29 cellular contexts compared by ENCODE assay signal in genomic region chr4:150074064-150074463, GRCh38.
"Had no signal": no experiment of that assay in that cellular context is flagged by ENCODE, and none has a peak within 500 bp of the region (broad histone marks: within the 10 kb centered on the region; RNA-seq: fewer than 3 reads in every experiment).

No MANE protein-coding gene starts in this region.

- H3K4me1 ChIP-seq: pancreas, prostate gland, upper lobe of right lung had no signal

- H3K27ac ChIP-seq: hepatocyte, left ventricle myocardium inferior, pancreas, prostate gland, suprapubic skin, upper lobe of right lung had no signal

- H3K36me3 Mint-ChIP-seq: naive thymus-derived CD4-positive, alpha-beta T cell; stimulated activated naive B cell treated with anti-CD40 and anti-IgM and Interleukin-4, amounts not matched to agents 10 μg/mL and 1 μg/mL and 100 μg/mL, for 72 hours had no signal

- H3K4me3 Mint-ChIP-seq: naive thymus-derived CD4-positive, alpha-beta T cell; neural crest cell; stimulated activated naive B cell treated with anti-CD40 and anti-IgM and Interleukin-4, amounts not matched to agents 10 μg/mL and 1 μg/mL and 100 μg/mL, for 72 hours had no signal

- H3K4me3 ChIP-seq: hepatocyte, left ventricle myocardium inferior, lung, mucosa of descending colon, pancreas, prostate gland, smooth muscle cell, stomach, suprapubic skin, thoracic aorta, tibial artery, upper lobe of right lung had no signal

- DNase-seq: islet precursor cell; left ventricle myocardium inferior; midbrain; mucosa of descending colon; naive thymus-derived CD4-positive, alpha-beta T cell; nucleus accumbens; pancreas; posterior cingulate gyrus; retina; right cardiac atrium; stimulated activated CD4-positive, alpha-beta T cell treated with anti-CD3 and anti-CD28 coated beads, Interleukin-1b, Interleukin-23, amount 100 ng/mL, for 48 hours; stimulated activated CD4-positive, alpha-beta T cell treated with anti-CD3 and anti-CD28 coated beads, Interleukin-2, amount 100 ng/mL, for 48 hours; stimulated activated CD4-positive, alpha-beta T cell treated with anti-CD3 and anti-CD28 coated beads, Interleukin-4, amount 100 ng/mL, for 4 hours; stimulated activated CD8-positive, alpha-beta memory T cell treated with anti-CD3 and anti-CD28 coated beads, Interleukin-4, amount 100 ng/mL, for 48 hours; stimulated activated naive B cell treated with anti-CD40 and anti-IgM and Interleukin-4, amounts not matched to agents 10 μg/mL and 1 μg/mL and 100 μg/mL, for 72 hours; stimulated activated naive CD8-positive, alpha-beta T cell treated with anti-CD3 and anti-CD28 coated beads, Interleukin-15, Interleukin-2, amounts not matched to agents 100 U/mL and 50 U/mL, for 24 hours; stomach; tibial artery; trophoblast cell; upper lobe of right lung had no signal

- H3K9me3 Mint-ChIP-seq: nephron; stimulated activated naive B cell treated with anti-CD40 and anti-IgM and Interleukin-4, amounts not matched to agents 10 μg/mL and 1 μg/mL and 100 μg/mL, for 72 hours had no signal

- H3K36me3 ChIP-seq: left ventricle myocardium inferior, pancreas, prostate gland, stomach, suprapubic skin, thoracic aorta, tibial artery, upper lobe of right lung had no signal

- H3K4me2 ChIP-seq: hepatocyte, smooth muscle cell had no signal

- H3K9me3 ChIP-seq: left ventricle myocardium inferior, mucosa of descending colon, pancreas, prostate gland, stomach, suprapubic skin, thoracic aorta, tibial artery, upper lobe of right lung had no signal

- H3K27me3 ChIP-seq: pancreas, suprapubic skin, tibial artery, upper lobe of right lung had no signal

- FAIRE-seq: pancreas, urothelium cell line had no signal

- ATAC-seq: mucosa of descending colon; naive thymus-derived CD4-positive, alpha-beta T cell; pancreas; right cardiac atrium; stimulated activated naive B cell treated with anti-CD40 and anti-IgM and Interleukin-4, amounts not matched to agents 10 μg/mL and 1 μg/mL and 100 μg/mL, for 72 hours; stimulated activated naive CD8-positive, alpha-beta T cell treated with anti-CD3 and anti-CD28 coated beads, Interleukin-15, Interleukin-2, amounts not matched to agents 100 U/mL and 50 U/mL, for 24 hours; upper lobe of right lung had no signal

- H2AFZ ChIP-seq: hepatocyte had no signal

- H3K27ac Mint-ChIP-seq: naive thymus-derived CD4-positive, alpha-beta T cell; stimulated activated naive B cell treated with anti-CD40 and anti-IgM and Interleukin-4, amounts not matched to agents 10 μg/mL and 1 μg/mL and 100 μg/mL, for 72 hours had no signal

- H3K79me2 ChIP-seq: hepatocyte had no signal
